ENCODE assay signal across 9 cellular contexts in the genomic region with DNA sequence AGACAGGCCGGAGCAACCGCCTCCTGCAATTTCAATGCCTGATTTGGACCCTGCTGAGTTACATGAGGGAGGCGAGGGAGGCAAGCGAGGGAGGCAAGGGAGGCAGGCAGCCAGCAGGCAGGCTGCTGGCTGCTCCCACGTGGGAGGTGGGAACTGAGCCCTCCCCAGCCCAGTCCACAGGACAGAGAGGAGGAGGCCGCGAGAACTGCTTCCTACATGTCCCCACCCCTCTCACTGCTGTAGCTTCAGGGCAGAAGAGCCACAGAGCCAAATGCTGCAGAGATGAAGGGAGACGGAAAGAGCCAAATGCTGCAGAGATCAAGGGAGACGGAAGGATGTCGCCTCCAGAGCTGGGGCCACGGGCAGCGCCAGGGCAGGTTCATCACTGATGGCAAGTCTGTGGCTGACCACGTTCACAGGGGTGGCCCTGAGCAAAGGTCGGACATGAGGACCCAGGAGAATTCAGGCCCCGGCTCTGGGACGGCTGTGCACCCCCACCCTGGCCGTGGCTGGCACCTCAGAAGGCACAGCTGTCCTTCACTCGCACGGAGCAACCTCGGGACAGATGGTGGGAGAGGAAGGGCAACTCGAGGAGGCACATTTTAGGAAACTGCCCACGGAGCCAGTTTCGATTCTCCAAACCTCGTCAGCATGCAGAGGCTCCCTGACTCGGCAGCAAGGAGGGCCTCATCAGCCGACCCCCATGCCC. TPM values are rescaled to one million over a fixed set of nuclear protein-coding genes. Genes with fewer than 3 reads are reported as not detected.
DNase-seq lines count a peak whose midpoint lies in the region; ATAC-seq and TF ChIP-seq lines count a peak whose summit lies in the region.
"Had no signal": no experiment of that assay in that cellular context is flagged by ENCODE, and none has a peak within 500 bp of the region (broad histone marks: within the 10 kb centered on the region; RNA-seq: fewer than 3 reads in every experiment).

No MANE protein-coding gene starts in this region.

- POLR2A ChIA-PET in activated CD8-positive, alpha-beta T cell treated with anti-CD3 and anti-CD28 coated beads, Interleukin-2, amount 10 ng/mL, durations not matched to agents 7 days and 5 days (lab: Charles Lee), result no interaction called here

- H3K14ac ChIP-seq in H9 (ENCODE audit: insufficient read depth, low read length), result no peak overlapping the region

- no peak overlapping the region for H4K91ac ChIP-seq in H9 (ENCODE audit: insufficient read length, low read depth, low read length)

- no peak overlapping the region for H3K4me3 Mint-ChIP-seq in H9
- H3K4me3 Mint-ChIP-seq in activated CD8-positive, alpha-beta T cell treated with anti-CD3 and anti-CD28 coated beads, Interleukin-2, amount 10 ng/mL, durations not matched to agents 7 days and 5 days, result peak overlapping the region; percentile 30

- no CpG with 5 or more reads among the region's 26 CpGs for WGBS in H9 (ENCODE audit: extremely low coverage, insufficient read length, low lambda C conversion rate)
- 32 to 50% (median 44%) methylated on average over 20 to 26 of the region's 26 CpGs for WGBS in heart left ventricle, 4 donors

- no peaks in the 10 kb centered on the region for H3K79me1 ChIP-seq in H9 (ENCODE audit: insufficient read depth, low read depth, low read length, poor library complexity, severe bottlenecking)

- CTCF ChIA-PET in activated CD8-positive, alpha-beta T cell treated with anti-CD3 and anti-CD28 coated beads, Interleukin-2, amount 10 ng/mL, durations not matched to agents 7 days and 5 days (lab: Charles Lee), result no interaction called here

- no peaks in the 10 kb centered on the region for H4K20me1 ChIP-seq in H9 (ENCODE audit: control insufficient read depth, insufficient read depth, insufficient read length)

- no peak overlapping the region for H2AK5ac ChIP-seq in H9 (ENCODE audit: insufficient read length, low read length)

- intact Hi-C loops in heart left ventricle (cut with DNase I), result loop anchor here in 5 of 10 donors (5.0 to 10.0 kb wide), 4 partner anchors 51 to 64 kb away; no protein-coding TSS in a partner anchor

- H4K5ac ChIP-seq in H9 (ENCODE audit: insufficient read length, low read depth, low read length), result no peak overlapping the region

- peak; percentile 61 for ATAC-seq in activated CD8-positive, alpha-beta T cell treated with anti-CD3 and anti-CD28 coated beads, Interleukin-2, amount 10 ng/mL, durations not matched to agents 7 days and 5 days
- peak; percentile 68 to 84 (median 76) for ATAC-seq in heart left ventricle

- no peak overlapping the region for H3K56ac ChIP-seq in H9 (ENCODE audit: insufficient read length, low read depth, low read length)

- H3K27ac ChIP-seq in H9 (ENCODE audit: insufficient read length, low read depth, low read length), result no peak overlapping the region
- H3K27ac ChIP-seq in heart left ventricle, result peak overlapping the region; percentile 81 to 99 (median 92)

- no peak overlapping the region for H3T11ph ChIP-seq in H9 (ENCODE audit: low read length)

- TF ChIP-seq POLR2A in heart left ventricle (IDR thresholded peaks at IDR 0.05), result no peak

- H3K27me3 Mint-ChIP-seq in H9 (ENCODE audit: low read depth), result peaks cover 8% of the 10 kb centered on the region
- H3K27me3 Mint-ChIP-seq in activated CD8-positive, alpha-beta T cell treated with anti-CD3 and anti-CD28 coated beads, Interleukin-2, amount 10 ng/mL, durations not matched to agents 7 days and 5 days (ENCODE audit: low read depth), result peaks cover 11% of the 10 kb centered on the region

- peak overlapping the region in 1 of 3 experiments; percentile 56; a peak in 1 of 7 replicates for H3K27ac Mint-ChIP-seq in H9
- peak overlapping the region; percentile 6 for H3K27ac Mint-ChIP-seq in activated CD8-positive, alpha-beta T cell treated with anti-CD3 and anti-CD28 coated beads, Interleukin-2, amount 10 ng/mL, durations not matched to agents 7 days and 5 days

- H2BK20ac ChIP-seq in H9 (ENCODE audit: low read depth, low read length, poor library complexity, severe bottlenecking), result no peak overlapping the region

- H3K4me1 Mint-ChIP-seq in H9, result peaks cover 21 to 25% of the 10 kb centered on the region in 2 experiments
- peaks cover 15% of the 10 kb centered on the region for H3K4me1 Mint-ChIP-seq in activated CD8-positive, alpha-beta T cell treated with anti-CD3 and anti-CD28 coated beads, Interleukin-2, amount 10 ng/mL, durations not matched to agents 7 days and 5 days (ENCODE audit: low read depth)

- H3K4me2 ChIP-seq in H9 (ENCODE audit: insufficient read depth, insufficient read length, low read length), result no peak overlapping the region

- no peak overlapping the region for H2BK5ac ChIP-seq in H9 (ENCODE audit: insufficient read length, low read length)

- no peaks in the 10 kb centered on the region; the same call in 1 of the 2 replicates for H3K4me1 ChIP-seq in H9 (ENCODE audit: insufficient read depth, low read length)
- peaks cover 0 to 44% (median 20%) of the 10 kb centered on the region in 12 donors for H3K4me1 ChIP-seq in heart left ventricle

- no peak overlapping the region for H4K8ac ChIP-seq in H9 (replicated peaks; ENCODE audit: insufficient read length, low read depth, low read length)

- H3K27me3 ChIP-seq in H9 (ENCODE audit: insufficient read depth, low read length) (peaks cover 2% of the 10 kb centered on the region; the same call in 1 of the 2 replicates), heart left ventricle (peaks cover 0 to 10% (median 0%) of the 10 kb centered on the region in 9 donors), MG63 (no peaks in the 10 kb centered on the region)

- H3K79me2 ChIP-seq in H9 (ENCODE audit: insufficient read depth, low read length), result no peaks in the 10 kb centered on the region

- H3K9ac ChIP-seq in H9 (ENCODE audit: extremely low read depth, insufficient read length, low read length), result no peak overlapping the region

- H3K18ac ChIP-seq in H9 (ENCODE audit: insufficient read length, low read depth, low read length), result no peak overlapping the region

- TF ChIP-seq CTCF in H9 (conservative IDR thresholded peaks at IDR 0.05) (no peak), heart left ventricle (IDR thresholded peaks at IDR 0.05) (no peak)

- H3K9me3 ChIP-seq in H9 (ENCODE audit: control insufficient read depth, low read depth, low read length) (no peaks in the 10 kb centered on the region), heart left ventricle (no peaks in the 10 kb centered on the region), MG63 (no peaks in the 10 kb centered on the region)

- H2AFZ ChIP-seq in H9 (ENCODE audit: low read length), result no peak overlapping the region

- no peak overlapping the region for H2BK15ac ChIP-seq in H9 (ENCODE audit: low read depth, low read length)

- H3K23me2 ChIP-seq in H9 (ENCODE audit: insufficient read length, low read depth, low read length, poor library complexity, severe bottlenecking), result no peaks in the 10 kb centered on the region

- H3K36me3 Mint-ChIP-seq in H9 (ENCODE audit: insufficient read depth in 1 of 3, low read depth in 3 of 3), result no peaks in the 10 kb centered on the region; a peak in 1 of 7 replicates
- no peaks in the 10 kb centered on the region for H3K36me3 Mint-ChIP-seq in activated CD8-positive, alpha-beta T cell treated with anti-CD3 and anti-CD28 coated beads, Interleukin-2, amount 10 ng/mL, durations not matched to agents 7 days and 5 days (ENCODE audit: low read depth)

- no peak overlapping the region for H3K4ac ChIP-seq in H9 (ENCODE audit: low read depth, low read length)

- no peak overlapping the region for H2BK12ac ChIP-seq in H9 (ENCODE audit: insufficient read length, low read depth, low read length)

- H3K36me3 ChIP-seq in heart left ventricle, result peaks cover 0 to 6% (median 0%) of the 10 kb centered on the region in 9 donors
- no peaks in the 10 kb centered on the region for H3K36me3 ChIP-seq in MG63

- H2BK120ac ChIP-seq in H9 (ENCODE audit: low read depth, low read length, poor library complexity, severe bottlenecking), result no peak overlapping the region

- H3K23ac ChIP-seq in H9 (ENCODE audit: insufficient read length, low read depth, low read length), result no peak overlapping the region

- H3K9me3 Mint-ChIP-seq in H9, result no peaks in the 10 kb centered on the region
- H3K9me3 Mint-ChIP-seq in activated CD8-positive, alpha-beta T cell treated with anti-CD3 and anti-CD28 coated beads, Interleukin-2, amount 10 ng/mL, durations not matched to agents 7 days and 5 days (ENCODE audit: insufficient read depth), result no peaks in the 10 kb centered on the region

- peak; percentile 29 for DNase-seq in H9
- peak; percentile 49 for DNase-seq in activated CD8-positive, alpha-beta T cell treated with anti-CD3 and anti-CD28 coated beads, Interleukin-2, amount 10 ng/mL, durations not matched to agents 7 days and 5 days
- DNase-seq in heart left ventricle, result peak; percentile 78 to 89 (median 89)
- DNase-seq in putamen (ENCODE audit: low spot score), result peak; percentile 48
- no peak for DNase-seq in MG63
- DNase-seq in T1000 (lab: John Stamatoyannopoulos, UW), result no peak
- DNase-seq in NAMALWA (ENCODE audit: low spot score), result no peak
- DNase-seq in NCI-H446 (lab: John Stamatoyannopoulos, UW), result no peak
- DNase-seq: H7 had no signal

- peak overlapping the region; percentile 34 to 67 (median 54) for H3K4me3 ChIP-seq in heart left ventricle
- H3K4me3 ChIP-seq in MG63, result no peak overlapping the region

RNA-seq across cellular contexts. Expression of a gene that starts 21.5 kb away (rescaled TPM):
- total RNA-seq in H9 (2021) (2.3 and 3.0 TPM in 2 replicates), heart left ventricle (1 to 10 TPM; 2.8 to 9.4 (median 6.7) TPM)
- 1 to 10 TPM; 2.5 to 3.8 TPM for total RNA-seq in activated CD8-positive, alpha-beta T cell treated with anti-CD3 and anti-CD28 coated beads, Interleukin-2, amount 10 ng/mL, durations not matched to agents 7 days and 5 days
- polyA plus RNA-seq in heart left ventricle, result 1 to 10 TPM; 4.3 to 6.3 TPM
- total RNA-seq in MG63 (2014; rRNA removed; shearing (Covaris generic); ENCODE audit: low replicate concordance), result 0.64 and 2.3 TPM in 2 replicates

Comparison
In these comparisons a context has a peak if more than half of its experiments do, and no peak if none do; other contexts are left out.
1. DNase-seq: peak in H9 (single experiment), activated CD8-positive, alpha-beta T cell treated with anti-CD3 and anti-CD28 coated beads, Interleukin-2, amount 10 ng/mL, durations not matched to agents 7 days and 5 days (single experiment), heart left ventricle (5 of 5) and putamen (single experiment); none in MG63 (single experiment), T1000 (single experiment), NAMALWA (single experiment) and NCI-H446 (0 of 2).